Comparison of ENCODE assay signal across 33 cellular contexts in the genomic region with DNA sequence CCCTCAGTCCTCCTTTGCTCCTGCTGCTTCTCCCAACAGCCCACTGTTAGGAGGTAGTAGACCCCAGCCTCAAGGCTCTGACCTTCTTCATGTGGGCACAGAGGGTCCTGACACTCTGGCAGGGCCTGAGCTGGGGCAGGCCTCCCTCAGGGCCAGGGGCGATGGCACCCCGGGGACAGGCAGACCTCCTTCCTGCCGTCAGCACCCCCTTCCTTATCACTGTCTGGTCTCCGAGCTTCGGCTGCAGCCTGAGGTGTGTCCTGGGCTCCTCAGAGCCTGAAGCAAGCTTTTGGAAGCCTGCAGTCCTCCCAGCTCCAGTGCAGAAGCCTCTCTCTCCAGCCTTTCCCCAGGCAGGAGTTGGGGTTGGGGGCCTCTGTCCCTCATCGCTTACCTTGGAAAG. TPM values are rescaled to one million over a fixed set of nuclear protein-coding genes. Genes with fewer than 3 reads are reported as not detected.
"Had no signal": no experiment of that assay in that cellular context is flagged by ENCODE, and none has a peak within 500 bp of the region (broad histone marks: within the 10 kb centered on the region; RNA-seq: fewer than 3 reads in every experiment).

No MANE protein-coding gene starts in this region.

- DNase-seq: activated CD4-positive, alpha-beta memory T cell treated with anti-CD3 and anti-CD28 coated beads, Interleukin-2, amount 10 ng/mL, durations not matched to agents 7 days and 5 days; activated CD4-positive, alpha-beta T cell treated with anti-CD3 and anti-CD28 coated beads for 1 hour; activated CD4-positive, alpha-beta T cell treated with anti-CD3 and anti-CD28 coated beads for 4 hours; activated CD4-positive, alpha-beta T cell treated with anti-CD3 and anti-CD28 coated beads, Interleukin-2, amount 10 ng/mL, durations not matched to agents 7 days and 5 days; activated CD4-positive, alpha-beta T cell treated with anti-CD3 and anti-CD28 coated beads, Interleukin-2, amount 50 U/mL, for 4 hours; activated CD8-positive, alpha-beta memory T cell treated with anti-CD3 and anti-CD28 coated beads, Interleukin-2, amount 50 U/mL, for 48 hours; activated gamma-delta T cell; activated naive CD4-positive, alpha-beta T cell; activated naive CD4-positive, alpha-beta T cell treated with anti-CD3 and anti-CD28 coated beads, Interleukin-2, amount 10 ng/mL, durations not matched to agents 7 days and 5 days; activated naive CD8-positive, alpha-beta T cell treated with anti-CD3 and anti-CD28 coated beads, Interleukin-2, amount 10 ng/mL, durations not matched to agents 7 days and 5 days; activated T-cell treated with anti-CD3 and anti-CD28 coated beads for 4 hours; activated T-cell treated with anti-CD3 and anti-CD28 coated beads, Interleukin-2, amount 50 U/mL, for 24 hours; activated T-cell treated with anti-CD3 and anti-CD28 coated beads, Interleukin-2, amount 50 U/mL, for 72 hours; central memory CD4-positive, alpha-beta T cell; cerebellar nuclear complex; colonic mucosa; effector CD8-positive, alpha-beta T cell; esophagus squamous epithelium; foreskin melanocyte; T-helper 1 cell; T-helper 17 cell; T1000 had no signal

- H3K9me3 ChIP-seq: ascending aorta, breast epithelium, colonic mucosa, esophagus squamous epithelium, gastroesophageal sphincter had no signal

- H3K36me3 ChIP-seq: ascending aorta, breast epithelium, cardiac muscle cell, colonic mucosa, esophagus squamous epithelium, gastroesophageal sphincter had no signal

- FAIRE-seq: endometrium, endothelial cell of umbilical vein had no signal

- H3K27me3 ChIP-seq: ascending aorta, breast epithelium, cardiac muscle cell, colonic mucosa, esophagus squamous epithelium, gastroesophageal sphincter had no signal

- H3K4me1 ChIP-seq: ascending aorta, gastroesophageal sphincter had no signal

- H3K27ac ChIP-seq: ascending aorta, breast epithelium, cardiac muscle cell, colonic mucosa, epithelial cell of prostate, esophagus squamous epithelium, gastroesophageal sphincter had no signal

- H3K4me3 ChIP-seq: ascending aorta, breast epithelium, cardiac muscle cell, colonic mucosa, esophagus squamous epithelium, gastroesophageal sphincter had no signal

- ATAC-seq: activated naive CD4-positive, alpha-beta T cell treated with anti-CD3 and anti-CD28 coated beads, Interleukin-2, amount 50 U/mL, for 72 hours; activated T-cell treated with anti-CD3 and anti-CD28 coated beads, Interleukin-2, amount 50 U/mL, for 72 hours; gastroesophageal sphincter; T-helper 17 cell; WTC11 had no signal

RNA-seq across cellular contexts. Expression of gene SPDEF, which starts 22.0 kb away (rescaled TPM):
- total RNA-seq: activated CD4-positive, alpha-beta memory T cell treated with anti-CD3 and anti-CD28 coated beads, Interleukin-2, amount 10 ng/mL, durations not matched to agents 7 days and 5 days; activated CD4-positive, alpha-beta T cell treated with anti-CD3 and anti-CD28 coated beads, Interleukin-2, amount 10 ng/mL, durations not matched to agents 7 days and 5 days; activated naive CD8-positive, alpha-beta T cell treated with anti-CD3 and anti-CD28 coated beads, Interleukin-2, amount 10 ng/mL, durations not matched to agents 7 days and 5 days; ascending aorta; dermis microvascular lymphatic vessel endothelial cell; endothelial cell of umbilical vein; glomerular endothelial cell had no signal
- polyA plus RNA-seq: cardiac muscle cell, endothelial cell of umbilical vein had no signal
